21 cellular contexts compared by ENCODE assay signal in genomic region chr10:43057831-43058340, GRCh38. TPM values are rescaled to one million over a fixed set of nuclear protein-coding genes. Genes with fewer than 3 reads are reported as not detected.
DNase-seq lines count a peak whose midpoint lies in the region; ATAC-seq and TF ChIP-seq lines count a peak whose summit lies in the region.
"Had no signal": no experiment of that assay in that cellular context is flagged by ENCODE, and none has a peak within 500 bp of the region (broad histone marks: within the 10 kb centered on the region; RNA-seq: fewer than 3 reads in every experiment).

No MANE protein-coding gene starts in this region.

- no peaks in the 10 kb centered on the region for H3K9me2 ChIP-seq in MM.1S (replicated peaks; ENCODE audit: insufficient read depth, low read length)

- ATAC-seq in heart left ventricle: no peak

- H3K27me3 Mint-ChIP-seq in CD14-positive monocyte (ENCODE audit: low read depth in 3 of 3): peaks cover 5 to 17% (median 6%) of the 10 kb centered on the region in 3 donors
- H3K27me3 Mint-ChIP-seq in chondrocyte (ENCODE audit: low read depth): peaks cover 33% of the 10 kb centered on the region

- H3K4me3 Mint-ChIP-seq in CD14-positive monocyte (no peak overlapping the region), chondrocyte (ENCODE audit: unreplicated experiment) (no peak overlapping the region)
- H3K4me3 Mint-ChIP-seq: CD4-positive, alpha-beta memory T cell had no signal

- no peaks in the 10 kb centered on the region for H3K9me3 ChIP-seq in heart left ventricle
- H3K9me3 ChIP-seq in right atrium auricular region: no peaks in the 10 kb centered on the region
- no peaks in the 10 kb centered on the region for H3K9me3 ChIP-seq in spleen
- H3K9me3 ChIP-seq in MM.1S (replicated peaks; ENCODE audit: insufficient read depth, low read length): no peaks in the 10 kb centered on the region
- H3K9me3 ChIP-seq: HAP-1 had no signal

- H3K4me3 ChIP-seq in heart left ventricle (no peak overlapping the region), right atrium auricular region (no peak overlapping the region), spleen (no peak overlapping the region), MM.1S (ENCODE audit: low read length) (no peak overlapping the region)
- H3K4me3 ChIP-seq: HAP-1 had no signal

- H4K20me1 ChIP-seq in MM.1S (ENCODE audit: insufficient read depth, low read length): no peaks in the 10 kb centered on the region

- H3K36me3 Mint-ChIP-seq in CD14-positive monocyte: no peaks in the 10 kb centered on the region
- no peaks in the 10 kb centered on the region for H3K36me3 Mint-ChIP-seq in chondrocyte (ENCODE audit: low read depth)
- H3K36me3 Mint-ChIP-seq: CD4-positive, alpha-beta memory T cell had no signal

- H3K4me1 Mint-ChIP-seq in CD14-positive monocyte: no peaks in the 10 kb centered on the region
- H3K4me1 Mint-ChIP-seq in chondrocyte (ENCODE audit: low read depth): no peaks in the 10 kb centered on the region
- H3K4me1 Mint-ChIP-seq: CD4-positive, alpha-beta memory T cell had no signal

- intact Hi-C loops in heart left ventricle (cut with DNase I) (no loop called here), CD14-positive monocyte (cut with micrococcal nuclease) (no loop called here), spleen (cut with DNase I; ENCODE audit: low total_unique reads) (no loop called here)

- H3K79me2 ChIP-seq in MM.1S (ENCODE audit: low read length): no peaks in the 10 kb centered on the region

- H3K27ac Mint-ChIP-seq in CD14-positive monocyte (peak overlapping the region in 1 of 7 donors; percentile 37), chondrocyte (ENCODE audit: unreplicated experiment) (no peak overlapping the region)

- H3K4me1 ChIP-seq in heart left ventricle (peaks cover 0 to 7% (median 0%) of the 10 kb centered on the region in 12 donors), right atrium auricular region (no peaks in the 10 kb centered on the region), spleen (no peaks in the 10 kb centered on the region), MM.1S (ENCODE audit: low read length) (no peaks in the 10 kb centered on the region)
- H3K4me1 ChIP-seq: HAP-1 had no signal

- DNase-seq in heart left ventricle: peak in 3 of 5 donors; percentile 5 to 31 (median 13)
- DNase-seq in right atrium auricular region (ENCODE audit: low spot score): no peak
- DNase-seq in CD14-positive monocyte (ENCODE audit: low spot score): peak; percentile 22
- peak; percentile 68 for DNase-seq in chondrocyte (ENCODE audit: low spot score)
- peak; percentile 58 for DNase-seq in spleen
- no peak for DNase-seq in superior temporal gyrus (ENCODE audit: extremely low spot score)
- DNase-seq in MM.1S: no peak
- DNase-seq: ACHN; CD4-positive, alpha-beta memory T cell; GF-D8; KG1; MV-4-11; NCI-H1417; NCI-H187; NCI-H2107; NCI-H510A treated with DMSO at 0.1 percent for 48 hours; NCI-H774; OCI-M1; SHP77 treated with DMSO at 0.1 percent for 48 hours had no signal

- no peak overlapping the region for H3K27ac ChIP-seq in heart left ventricle
- H3K27ac ChIP-seq in right atrium auricular region: no peak overlapping the region
- no peak overlapping the region for H3K27ac ChIP-seq in spleen
- H3K27ac ChIP-seq in MM.1S (ENCODE audit: low read length): no peak overlapping the region

- no peak for TF ChIP-seq CTCF in heart left ventricle (IDR thresholded peaks at IDR 0.05)
- no peak for TF ChIP-seq CTCF in right atrium auricular region (IDR thresholded peaks at IDR 0.05)
- no peak for TF ChIP-seq CTCF in CD14-positive monocyte (IDR thresholded peaks at IDR 0.05)
- TF ChIP-seq CTCF in chondrocyte (IDR thresholded peaks at IDR 0.05): no peak
- no peak for TF ChIP-seq CTCF in spleen (IDR thresholded peaks at IDR 0.05 in 8 of 11, conservative IDR thresholded peaks at IDR 0.05 in 3 of 11)
- no peak for TF ChIP-seq CTCF in MM.1S (IDR thresholded peaks at IDR 0.05; ENCODE audit: low read length)

- H3K27me3 ChIP-seq in heart left ventricle: peaks cover 0 to 33% (median 0%) of the 10 kb centered on the region in 9 donors
- no peaks in the 10 kb centered on the region for H3K27me3 ChIP-seq in right atrium auricular region
- peaks cover 0 to 40% (median 0%) of the 10 kb centered on the region in 7 donors for H3K27me3 ChIP-seq in spleen (replicated peaks in 1 of 7)
- no peaks in the 10 kb centered on the region for H3K27me3 ChIP-seq in MM.1S (replicated peaks; ENCODE audit: insufficient read depth, low read length)

- 82 to 86% (median 84%) methylated on average over 9 of the region's 9 CpGs for WGBS in heart left ventricle, 4 donors
- WGBS in spleen, 5 donors: 75 to 80% (median 79%) methylated on average over 9 of the region's 9 CpGs

- TF ChIP-seq POLR2A in heart left ventricle (IDR thresholded peaks at IDR 0.05) (no peak), spleen (IDR thresholded peaks at IDR 0.05) (no peak)

- H2AFZ ChIP-seq in MM.1S (ENCODE audit: low read length): no peak overlapping the region

- H3K36me3 ChIP-seq in heart left ventricle: no peaks in the 10 kb centered on the region
- no peaks in the 10 kb centered on the region for H3K36me3 ChIP-seq in right atrium auricular region
- no peaks in the 10 kb centered on the region for H3K36me3 ChIP-seq in spleen
- no peaks in the 10 kb centered on the region for H3K36me3 ChIP-seq in MM.1S (replicated peaks; ENCODE audit: insufficient read depth, low read length)
- H3K36me3 ChIP-seq: HAP-1 had no signal

- no peak overlapping the region for H3K4me2 ChIP-seq in MM.1S (ENCODE audit: low read depth, low read length)

- H3F3A ChIP-seq in MM.1S (ENCODE audit: insufficient read depth, low read length): no peaks in the 10 kb centered on the region

- H3K9me3 Mint-ChIP-seq in CD14-positive monocyte (peaks cover 0 to 3% (median 0%) of the 10 kb centered on the region in 7 donors), chondrocyte (ENCODE audit: low read depth) (no peaks in the 10 kb centered on the region)
- H3K9me3 Mint-ChIP-seq: CD4-positive, alpha-beta memory T cell had no signal

- H3K9ac ChIP-seq in MM.1S (ENCODE audit: low read length): no peak overlapping the region

RNA-seq across cellular contexts. Expression of gene RET, which starts 19.0 kb away (rescaled TPM):
- total RNA-seq in heart left ventricle (1 to 10 TPM in 4 of 9 donors, under 1 TPM in 5; 0.12 to 3.3 (median 0.66) TPM), right atrium auricular region (under 1 TPM; 0.12 to 0.44 TPM), chondrocyte (0.12 to 0.18 TPM in 2 of 3 replicates, not detected in the other), spleen (under 1 TPM in 5 of 7 donors, not detected in 2; 0.30 to 0.54 (median 0.34) TPM)
- polyA plus RNA-seq in heart left ventricle (under 1 TPM; 0.29 to 0.84 TPM), CD14-positive monocyte (under 1 TPM; 0.08 to 0.14 TPM), spleen (under 1 TPM; 0.02 to 0.11 (median 0.10) TPM)
- total RNA-seq: CD4-positive, alpha-beta memory T cell; HT-29 had no signal
- polyA plus RNA-seq: CD4-positive, alpha-beta memory T cell had no signal

Comparison
In these comparisons a context has a peak if more than half of its experiments do, and no peak if none do; other contexts are left out.
1. DNase-seq: peak in heart left ventricle (3 of 5), CD14-positive monocyte (single experiment), chondrocyte (single experiment) and spleen (single experiment); none in right atrium auricular region (single experiment), superior temporal gyrus (single experiment) and MM.1S (single experiment).